ENCODE assay signal across 14 cellular contexts in genomic region chr1:233627376-233627775, GRCh38. TPM values are rescaled to one million over a fixed set of nuclear protein-coding genes. Genes with fewer than 3 reads are reported as not detected.
DNase-seq lines count a peak whose midpoint lies in the region; ATAC-seq and TF ChIP-seq lines count a peak whose summit lies in the region.
"Had no signal": no experiment of that assay in that cellular context is flagged by ENCODE, and none has a peak within 500 bp of the region (broad histone marks: within the 10 kb centered on the region; RNA-seq: fewer than 3 reads in every experiment).

No MANE protein-coding gene starts in this region.

- H3K4me1 Mint-ChIP-seq in activated T-cell treated with anti-CD3 and anti-CD28 coated beads, Interleukin-2, amount 50 U/mL, for 24 hours (ENCODE audit: low read depth): peaks cover 6% of the 10 kb centered on the region
- H3K4me1 Mint-ChIP-seq: immature natural killer cell; stimulated activated memory B cell treated with anti-CD40 and anti-IgM and Interleukin-4, amounts not matched to agents 10 μg/mL and 1 μg/mL and 100 μg/mL, for 72 hours had no signal

- DNase-seq in GM12865 (ENCODE audit: low read depth): peak; percentile 32
- DNase-seq in activated T-cell treated with anti-CD3 and anti-CD28 coated beads, Interleukin-2, amount 50 U/mL, for 24 hours: peak; percentile 43
- peak; percentile 26 for DNase-seq in mesendoderm
- DNase-seq in adrenal gland: no peak
- DNase-seq: immature natural killer cell, IMR-90, NCI-H187 treated with DMSO at 0.1 percent for 48 hours had no signal

- WGBS in mesendoderm (ENCODE audit: extremely low coverage, insufficient coverage, low lambda C conversion rate): no CpG with 5 or more reads among the region's 11 CpGs
- 87 to 91% (median 89%) methylated on average over 8 to 11 of the region's 11 CpGs for WGBS in adrenal gland, 4 donors

- no peak overlapping the region for H2AK5ac ChIP-seq in mesendoderm (ENCODE audit: low read length)

- no peaks in the 10 kb centered on the region for H3K36me3 ChIP-seq in mesendoderm (ENCODE audit: control insufficient read depth, insufficient read depth, low read length)
- H3K36me3 ChIP-seq in adrenal gland (replicated peaks in 1 of 2): no peaks in the 10 kb centered on the region
- H3K36me3 ChIP-seq: BLaER1 treated with 17β-estradiol and CSF1 and Interleukin-3, amounts not matched to agents 10 nM and 100 nM had no signal

- H3K4me1 ChIP-seq in mesendoderm (ENCODE audit: control insufficient read depth, low read depth, low read length): no peaks in the 10 kb centered on the region
- no peaks in the 10 kb centered on the region for H3K4me1 ChIP-seq in adrenal gland (replicated peaks in 1 of 2)
- H3K4me1 ChIP-seq: BLaER1 treated with 17β-estradiol and CSF1 and Interleukin-3, amounts not matched to agents 10 nM and 100 nM had no signal

- no peak overlapping the region for H2BK5ac ChIP-seq in mesendoderm (ENCODE audit: low read length)

- no peak overlapping the region for H3K4me3 Mint-ChIP-seq in activated T-cell treated with anti-CD3 and anti-CD28 coated beads, Interleukin-2, amount 50 U/mL, for 24 hours
- H3K4me3 Mint-ChIP-seq: immature natural killer cell; stimulated activated memory B cell treated with anti-CD40 and anti-IgM and Interleukin-4, amounts not matched to agents 10 μg/mL and 1 μg/mL and 100 μg/mL, for 72 hours had no signal

- H3K36me3 Mint-ChIP-seq in activated T-cell treated with anti-CD3 and anti-CD28 coated beads, Interleukin-2, amount 50 U/mL, for 24 hours (ENCODE audit: low read depth): no peaks in the 10 kb centered on the region
- H3K36me3 Mint-ChIP-seq: immature natural killer cell; stimulated activated memory B cell treated with anti-CD40 and anti-IgM and Interleukin-4, amounts not matched to agents 10 μg/mL and 1 μg/mL and 100 μg/mL, for 72 hours had no signal

- no peak overlapping the region for H4K8ac ChIP-seq in mesendoderm (ENCODE audit: low read depth, low read length)

- H3K4me3 ChIP-seq in GM12865 (ENCODE audit: low read depth, low read length) (no peak overlapping the region), mesendoderm (ENCODE audit: low read length) (no peak overlapping the region), adrenal gland (no peak overlapping the region)
- H3K4me3 ChIP-seq: BLaER1 treated with 17β-estradiol and CSF1 and Interleukin-3, amounts not matched to agents 10 nM and 100 nM; PC-9 had no signal

- no peak overlapping the region for H3K4me2 ChIP-seq in mesendoderm (ENCODE audit: low read length)
- H3K4me2 ChIP-seq: BLaER1 treated with 17β-estradiol and CSF1 and Interleukin-3, amounts not matched to agents 10 nM and 100 nM; PC-9 had no signal

- no peak for TF ChIP-seq POLR2A in adrenal gland (IDR thresholded peaks at IDR 0.05)

- no peak overlapping the region for H3K4ac ChIP-seq in mesendoderm (ENCODE audit: low read depth, low read length)

- intact Hi-C loops in adrenal gland (cut with DNase I): no loop called here

- ATAC-seq in HG02571 (IDR thresholded peaks at IDR 0.05; ENCODE audit: unreplicated experiment): peak; percentile 10
- ATAC-seq in GM19023 (IDR thresholded peaks at IDR 0.05; ENCODE audit: unreplicated experiment): no peak
- no peak for ATAC-seq in GM21737 (IDR thresholded peaks at IDR 0.05; ENCODE audit: unreplicated experiment)
- no peak for ATAC-seq in GM18517 (IDR thresholded peaks at IDR 0.05; ENCODE audit: unreplicated experiment)
- ATAC-seq: stimulated activated memory B cell treated with anti-CD40 and anti-IgM and Interleukin-4, amounts not matched to agents 10 μg/mL and 1 μg/mL and 100 μg/mL, for 72 hours had no signal

- H2BK15ac ChIP-seq in mesendoderm (replicated peaks; ENCODE audit: low read depth): no peak overlapping the region

- H3K9ac ChIP-seq in mesendoderm (ENCODE audit: low read length): no peak overlapping the region
- H3K9ac ChIP-seq: BLaER1 treated with 17β-estradiol and CSF1 and Interleukin-3, amounts not matched to agents 10 nM and 100 nM had no signal

- no peak for TF ChIP-seq CTCF in GM12865 (IDR thresholded peaks at IDR 0.05; ENCODE audit: insufficient read depth, low read depth, low read length, missing control alignments)
- no peak for TF ChIP-seq CTCF in adrenal gland (IDR thresholded peaks at IDR 0.05)

- peaks cover 18% of the 10 kb centered on the region for H3K27me3 Mint-ChIP-seq in activated T-cell treated with anti-CD3 and anti-CD28 coated beads, Interleukin-2, amount 50 U/mL, for 24 hours

- no peak overlapping the region for H2BK120ac ChIP-seq in mesendoderm (ENCODE audit: low read depth, low read length)

- no peak overlapping the region for H3K23ac ChIP-seq in mesendoderm (ENCODE audit: low read length)

- H3K27me3 ChIP-seq in mesendoderm (ENCODE audit: insufficient read depth, low read length, poor library complexity) (no peaks in the 10 kb centered on the region), adrenal gland (no peaks in the 10 kb centered on the region)
- H3K27me3 ChIP-seq: BLaER1 treated with 17β-estradiol and CSF1 and Interleukin-3, amounts not matched to agents 10 nM and 100 nM had no signal

- no peaks in the 10 kb centered on the region for H3K79me1 ChIP-seq in mesendoderm (ENCODE audit: low read length)

- H3K27ac Mint-ChIP-seq in activated T-cell treated with anti-CD3 and anti-CD28 coated beads, Interleukin-2, amount 50 U/mL, for 24 hours: peak overlapping the region; percentile 76
- H3K27ac Mint-ChIP-seq: immature natural killer cell; stimulated activated memory B cell treated with anti-CD40 and anti-IgM and Interleukin-4, amounts not matched to agents 10 μg/mL and 1 μg/mL and 100 μg/mL, for 72 hours had no signal

- no peak overlapping the region for H4K5ac ChIP-seq in mesendoderm (ENCODE audit: low read length)

- no peaks in the 10 kb centered on the region for H3K79me2 ChIP-seq in mesendoderm (ENCODE audit: control insufficient read depth, insufficient read depth, low read length)

- no peak overlapping the region for H3K56ac ChIP-seq in mesendoderm (ENCODE audit: low read length)

- H3K27ac ChIP-seq in mesendoderm (ENCODE audit: low read depth, low read length): no peak overlapping the region
- H3K27ac ChIP-seq in adrenal gland: no peak overlapping the region
- H3K27ac ChIP-seq: BLaER1 treated with 17β-estradiol and CSF1 and Interleukin-3, amounts not matched to agents 10 nM and 100 nM; PC-9 had no signal

- H3K18ac ChIP-seq in mesendoderm (ENCODE audit: low read length): no peak overlapping the region

- H3K9me3 Mint-ChIP-seq in activated T-cell treated with anti-CD3 and anti-CD28 coated beads, Interleukin-2, amount 50 U/mL, for 24 hours: no peaks in the 10 kb centered on the region
- H3K9me3 Mint-ChIP-seq: stimulated activated memory B cell treated with anti-CD40 and anti-IgM and Interleukin-4, amounts not matched to agents 10 μg/mL and 1 μg/mL and 100 μg/mL, for 72 hours had no signal

- no peaks in the 10 kb centered on the region for H3K9me3 ChIP-seq in adrenal gland (replicated peaks in 1 of 3)
- H3K9me3 ChIP-seq: BLaER1 treated with 17β-estradiol and CSF1 and Interleukin-3, amounts not matched to agents 10 nM and 100 nM had no signal

RNA-seq across cellular contexts. Expression of gene KCNK1, which starts 13.5 kb away (rescaled TPM):
- polyA plus RNA-seq in mesendoderm (2013, experiment 1 of 2): 7.5 TPM
- polyA plus RNA-seq in mesendoderm (2013, experiment 2 of 2): 8.0 TPM
- total RNA-seq in adrenal gland: 1 to 10 TPM in 7 of 8 donors, under 1 TPM in 1; 0.83 to 9.7 (median 4.2) TPM
- 1 to 10 TPM; 1.7 to 5.5 (median 3.6) TPM for polyA plus RNA-seq in adrenal gland
- polyA plus RNA-seq: immature natural killer cell had no signal

Comparison
In these comparisons a context has a peak if more than half of its experiments do, and no peak if none do; other contexts are left out.
1. DNase-seq: peak in GM12865 (single experiment), activated T-cell treated with anti-CD3 and anti-CD28 coated beads, Interleukin-2, amount 50 U/mL, for 24 hours (single experiment) and mesendoderm (single experiment); none in adrenal gland (0 of 7).